8 cellular contexts compared by ENCODE assay signal in the genomic region with DNA sequence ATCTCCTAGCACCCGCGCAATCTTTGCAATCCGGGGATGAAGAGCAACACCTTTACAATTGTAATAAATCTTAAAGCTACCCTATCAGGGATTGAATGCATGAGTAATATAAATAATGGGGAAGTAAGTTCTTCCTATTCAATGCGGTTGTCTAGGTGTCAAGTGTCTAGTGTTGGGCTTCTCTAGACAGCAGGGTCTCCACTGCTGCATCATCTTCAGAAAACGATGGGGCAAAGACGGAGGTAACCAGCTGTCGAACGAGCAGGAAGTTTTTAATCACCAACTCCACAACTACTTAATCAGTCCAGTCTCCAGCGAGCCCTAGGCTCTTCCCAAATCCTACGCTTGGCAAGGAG. TPM values are rescaled to one million over a fixed set of nuclear protein-coding genes. Genes with fewer than 3 reads are reported as not detected.
DNase-seq lines count a peak whose midpoint lies in the region; ATAC-seq and TF ChIP-seq lines count a peak whose summit lies in the region.

No MANE protein-coding gene starts in this region.

- H3K27me3 ChIP-seq in CD4-positive, alpha-beta T cell (ENCODE audit: control insufficient read depth, insufficient read depth, low read length): no peaks in the 10 kb centered on the region
- no peaks in the 10 kb centered on the region for H3K27me3 ChIP-seq in right lobe of liver

- peak overlapping the region; percentile 98 for H3K27ac Mint-ChIP-seq in CD4-positive, alpha-beta T cell
- peak overlapping the region; percentile 99 for H3K27ac Mint-ChIP-seq in type B pancreatic cell

- no peak for DNase-seq in CD4-positive, alpha-beta T cell
- no peak for DNase-seq in right lobe of liver
- DNase-seq in type B pancreatic cell (ENCODE audit: extremely low spot score, unreplicated experiment): no peak
- no peak for DNase-seq in NCI-H446 treated with DMSO at 0.1 percent for 48 hours (lab: John Stamatoyannopoulos, UW)
- DNase-seq in activated CD4-positive, CD25-positive, alpha-beta regulatory T cell treated with anti-CD3 and anti-CD28 coated beads, Interleukin-2, amount 50 U/mL, for 72 hours: no peak

- intact Hi-C loops in CD4-positive, alpha-beta T cell (cut with DNase I, micrococcal nuclease): loop anchor here (2.0 to 10.0 kb wide), 4 partner anchors 138 to 1342 kb away; partner anchors contain the start of genes ARL5A (in 1 of the 2) and ARL6IP6 (in 1 of the 2)
- intact Hi-C loops in right lobe of liver (cut with DNase I): no loop called here

- ATAC-seq in CD4-positive, alpha-beta T cell (ENCODE audit: poor library complexity): peak; percentile 16
- ATAC-seq in GM19463 (IDR thresholded peaks at IDR 0.05; ENCODE audit: unreplicated experiment) (peak; percentile 18), HG03521 (IDR thresholded peaks at IDR 0.05; ENCODE audit: unreplicated experiment) (peak; percentile 10), right lobe of liver (peak in 1 of 4 donors; percentile 1)

- peak overlapping the region; percentile 75 to 94 (median 90) for H3K4me3 ChIP-seq in right lobe of liver

- no peak for TF ChIP-seq POLR2A in right lobe of liver (IDR thresholded peaks at IDR 0.05)

- peaks cover 0 to 20% (median 5%) of the 10 kb centered on the region in 4 donors for H3K4me1 ChIP-seq in right lobe of liver

- CTCF ChIA-PET in CD4-positive, alpha-beta T cell (lab: Charles Lee): interaction anchor here (1.3 to 2.0 kb wide), 4 partner anchors 12 to 461 kb away, joined by 3 to 18 read pairs (median 4); no protein-coding TSS in a partner anchor

- H3K27ac ChIP-seq in CD4-positive, alpha-beta T cell (ENCODE audit: low read depth, low read length): peak overlapping the region; percentile 94
- peak overlapping the region; percentile 99 for H3K27ac ChIP-seq in angular gyrus (ENCODE audit: low read depth, low read length)
- peak overlapping the region; percentile 98 to 99 (median 99) for H3K27ac ChIP-seq in right lobe of liver

- POLR2A ChIA-PET in CD4-positive, alpha-beta T cell (lab: Charles Lee): interaction anchor here (0.6 to 2.9 kb wide), 6 partner anchors 77 to 914 kb away, joined by 3 to 25 read pairs (median 4); partner anchors contain the start of genes ARL5A, ARL6IP6 and PRPF40A

- TF ChIP-seq CTCF in CD4-positive, alpha-beta T cell (IDR thresholded peaks at IDR 0.05): no peak
- no peak for TF ChIP-seq CTCF in right lobe of liver (IDR thresholded peaks at IDR 0.05)
- TF ChIP-seq CTCF in type B pancreatic cell (conservative IDR thresholded peaks at IDR 0.05): no peak

- H3K4me3 Mint-ChIP-seq in CD4-positive, alpha-beta T cell: peak overlapping the region; percentile 98
- H3K4me3 Mint-ChIP-seq in type B pancreatic cell: peak overlapping the region; percentile 97

- H3K27me3 Mint-ChIP-seq in CD4-positive, alpha-beta T cell: no peaks in the 10 kb centered on the region
- peaks cover 2% of the 10 kb centered on the region for H3K27me3 Mint-ChIP-seq in type B pancreatic cell

- no peaks in the 10 kb centered on the region for H3K9me3 ChIP-seq in CD4-positive, alpha-beta T cell (ENCODE audit: control insufficient read depth, low read length)
- no peaks in the 10 kb centered on the region for H3K9me3 ChIP-seq in right lobe of liver

- peaks cover 48% of the 10 kb centered on the region for H3K4me1 Mint-ChIP-seq in CD4-positive, alpha-beta T cell (ENCODE audit: low read depth)
- H3K4me1 Mint-ChIP-seq in type B pancreatic cell (ENCODE audit: unreplicated experiment): peaks cover 12% of the 10 kb centered on the region

- no peaks in the 10 kb centered on the region for H3K36me3 ChIP-seq in right lobe of liver

- under 1% methylated on average over 8 of the region's 10 CpGs for WGBS in right lobe of liver (ENCODE audit: insufficient coverage, low coverage, low lambda C conversion rate, missing lambda C conversion rate)

- H3K9me3 Mint-ChIP-seq in CD4-positive, alpha-beta T cell: no peaks in the 10 kb centered on the region
- no peaks in the 10 kb centered on the region for H3K9me3 Mint-ChIP-seq in type B pancreatic cell

- H3K36me3 Mint-ChIP-seq in CD4-positive, alpha-beta T cell (ENCODE audit: low read depth): peaks cover 21% of the 10 kb centered on the region
- no peaks in the 10 kb centered on the region for H3K36me3 Mint-ChIP-seq in type B pancreatic cell

RNA-seq across cellular contexts. Expression of gene STAM2, which starts 0.6 kb away (rescaled TPM):
- total RNA-seq in CD4-positive, alpha-beta T cell: 1 to 10 TPM; 4.1 to 4.9 TPM
- 10 to 100 TPM; 12.1 to 18.6 (median 14.2) TPM for total RNA-seq in right lobe of liver
- total RNA-seq in type B pancreatic cell (ENCODE audit: low replicate concordance): 24.6 and 26.1 TPM in 2 replicates

Comparison
In these comparisons a context has a peak if more than half of its experiments do, and no peak if none do; other contexts are left out.
1. intact Hi-C loops: an anchor here in CD4-positive, alpha-beta T cell (2.0 to 10.0 kb wide); none called in right lobe of liver.